9 cellular contexts compared by ENCODE assay signal in genomic region chr1:100039571-100039970, GRCh38.
A peak's percentile ranks its signal among the peaks of the same experiment; 100 is the strongest.
DNase-seq lines count a peak whose midpoint lies in the region; ATAC-seq and TF ChIP-seq lines count a peak whose summit lies in the region.
"Had no signal": no experiment of that assay in that cellular context is flagged by ENCODE, and none has a peak within 500 bp of the region (broad histone marks: within the 10 kb centered on the region; RNA-seq: fewer than 3 reads in every experiment).

No MANE protein-coding gene starts in this region.

- H3K9me3 Mint-ChIP-seq in activated naive CD4-positive, alpha-beta T cell treated with anti-CD3 and anti-CD28 coated beads, Interleukin-2, amount 10 ng/mL, durations not matched to agents 7 days and 5 days = peaks cover 5% of the 10 kb centered on the region
- peaks cover 2% of the 10 kb centered on the region for H3K9me3 Mint-ChIP-seq in activated naive CD8-positive, alpha-beta T cell treated with anti-CD3 and anti-CD28 coated beads for 36 hours

- intact Hi-C loops in tibial artery (cut with DNase I; ENCODE audit: low total_unique reads) = no loop called here

- peak overlapping the region; percentile 99 for H3K27ac Mint-ChIP-seq in activated naive CD4-positive, alpha-beta T cell treated with anti-CD3 and anti-CD28 coated beads, Interleukin-2, amount 10 ng/mL, durations not matched to agents 7 days and 5 days
- peak overlapping the region; percentile 97 for H3K27ac Mint-ChIP-seq in activated naive CD8-positive, alpha-beta T cell treated with anti-CD3 and anti-CD28 coated beads for 36 hours

- H3K4me1 ChIP-seq in tibial artery = peaks cover 0 to 45% (median 15%) of the 10 kb centered on the region in 4 donors

- no peaks in the 10 kb centered on the region for H3K27me3 Mint-ChIP-seq in activated naive CD4-positive, alpha-beta T cell treated with anti-CD3 and anti-CD28 coated beads, Interleukin-2, amount 10 ng/mL, durations not matched to agents 7 days and 5 days
- H3K27me3 Mint-ChIP-seq in activated naive CD8-positive, alpha-beta T cell treated with anti-CD3 and anti-CD28 coated beads for 36 hours = no peaks in the 10 kb centered on the region

- TF ChIP-seq CTCF in kidney epithelial cell (IDR thresholded peaks at IDR 0.05; ENCODE audit: insufficient read depth, low read length, poor library complexity, severe bottlenecking) (no peak), tibial artery (IDR thresholded peaks at IDR 0.05) (no peak)

- no peak for ATAC-seq in activated CD4-positive, CD25-positive, alpha-beta regulatory T cell treated with anti-CD3 and anti-CD28 coated beads, Interleukin-2, amount 50 U/mL, for 24 hours
- ATAC-seq in HG03135 (IDR thresholded peaks at IDR 0.05; ENCODE audit: unreplicated experiment) = no peak
- ATAC-seq: left lobe of liver had no signal

- peak overlapping the region; percentile 84 for H3K4me3 Mint-ChIP-seq in activated naive CD4-positive, alpha-beta T cell treated with anti-CD3 and anti-CD28 coated beads, Interleukin-2, amount 10 ng/mL, durations not matched to agents 7 days and 5 days
- H3K4me3 Mint-ChIP-seq in activated naive CD8-positive, alpha-beta T cell treated with anti-CD3 and anti-CD28 coated beads for 36 hours = peak overlapping the region; percentile 87

- peaks cover 64% of the 10 kb centered on the region for H3K4me1 Mint-ChIP-seq in activated naive CD4-positive, alpha-beta T cell treated with anti-CD3 and anti-CD28 coated beads, Interleukin-2, amount 10 ng/mL, durations not matched to agents 7 days and 5 days
- peaks cover 54% of the 10 kb centered on the region for H3K4me1 Mint-ChIP-seq in activated naive CD8-positive, alpha-beta T cell treated with anti-CD3 and anti-CD28 coated beads for 36 hours

- H3K4me3 ChIP-seq in kidney epithelial cell (ENCODE audit: low read depth, low read length) (peak overlapping the region; percentile 99), tibial artery (peak overlapping the region; percentile 76 to 88)

- H3K27me3 ChIP-seq in kidney epithelial cell (ENCODE audit: control insufficient read depth, insufficient read depth, low read length) (no peaks in the 10 kb centered on the region), tibial artery (no peaks in the 10 kb centered on the region)

- no peaks in the 10 kb centered on the region for H3K9me3 ChIP-seq in tibial artery

- peaks cover 27% of the 10 kb centered on the region for H3K36me3 Mint-ChIP-seq in activated naive CD4-positive, alpha-beta T cell treated with anti-CD3 and anti-CD28 coated beads, Interleukin-2, amount 10 ng/mL, durations not matched to agents 7 days and 5 days
- H3K36me3 Mint-ChIP-seq in activated naive CD8-positive, alpha-beta T cell treated with anti-CD3 and anti-CD28 coated beads for 36 hours = peaks cover 58% of the 10 kb centered on the region

- H3K36me3 ChIP-seq in kidney epithelial cell (ENCODE audit: control insufficient read depth, insufficient read depth, low read length) = no peaks in the 10 kb centered on the region
- no peaks in the 10 kb centered on the region for H3K36me3 ChIP-seq in tibial artery

- peak overlapping the region; percentile 94 to 96 for H3K27ac ChIP-seq in tibial artery

- CTCF ChIA-PET in activated naive CD4-positive, alpha-beta T cell treated with anti-CD3 and anti-CD28 coated beads, Interleukin-2, amount 10 ng/mL, durations not matched to agents 7 days and 5 days (lab: Charles Lee) = no interaction called here

- DNase-seq in activated naive CD4-positive, alpha-beta T cell treated with anti-CD3 and anti-CD28 coated beads, Interleukin-2, amount 10 ng/mL, durations not matched to agents 7 days and 5 days = no peak
- DNase-seq in activated naive CD4-positive, alpha-beta T cell (lab: John Stamatoyannopoulos, UW) = no peak
- no peak for DNase-seq in activated naive CD8-positive, alpha-beta T cell treated with anti-CD3 and anti-CD28 coated beads for 36 hours
- DNase-seq in kidney epithelial cell (ENCODE audit: low read depth) (no peak), tibial artery (no peak)
- DNase-seq in activated CD4-positive, alpha-beta T cell treated with anti-CD3 and anti-CD28 coated beads, Interleukin-2, amount 50 U/mL, for 1 hour = no peak
